ENCODE assay signal across 8 cellular contexts in the genomic region with DNA sequence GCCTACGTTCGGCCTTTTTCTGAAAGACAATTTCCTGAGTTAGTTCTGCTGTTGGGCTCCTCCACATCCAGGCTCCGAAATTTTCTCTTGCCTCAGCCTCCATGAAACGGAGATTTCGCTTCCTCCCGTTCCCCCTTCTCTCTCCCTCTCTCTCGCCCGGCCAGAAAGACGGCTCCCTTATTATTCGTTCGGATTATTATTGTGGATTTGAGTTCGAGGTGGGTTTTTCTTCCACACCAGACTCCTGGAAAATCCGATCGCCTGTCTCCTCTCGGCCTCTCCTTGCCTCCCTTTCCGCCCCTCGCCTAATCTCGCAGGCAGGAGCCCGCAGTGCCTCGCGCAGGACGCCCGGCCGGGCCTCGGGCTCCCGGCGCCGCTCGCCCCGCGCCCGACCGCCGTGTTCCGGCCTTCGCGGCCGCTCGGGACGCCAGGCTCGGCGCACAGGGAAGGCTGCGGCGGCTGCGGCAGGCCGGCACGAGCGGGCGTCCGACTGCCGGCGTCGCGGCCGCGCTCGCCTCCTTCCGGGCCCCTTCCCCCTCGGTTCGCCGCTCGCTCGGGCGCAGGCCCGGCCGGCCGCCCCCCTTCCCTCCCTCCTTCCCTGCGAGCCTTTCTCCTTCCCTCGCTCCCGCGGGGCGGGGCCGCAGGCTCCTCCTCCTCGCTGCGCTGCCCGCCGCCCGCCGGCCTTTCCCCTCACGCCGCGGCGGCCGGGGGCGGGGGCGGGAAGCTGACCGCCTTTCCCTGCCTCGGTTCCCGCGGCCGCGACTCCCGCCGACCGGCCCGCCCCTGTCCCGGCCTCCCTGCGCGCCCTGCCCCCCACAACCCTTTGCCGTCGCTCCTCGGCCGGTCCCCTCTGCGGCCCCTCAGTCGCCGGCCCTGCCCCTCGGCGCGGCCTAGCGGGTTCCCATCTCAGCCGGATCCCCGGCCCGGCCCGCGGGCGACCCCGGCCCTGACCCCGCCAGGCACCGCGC. TPM values are rescaled to one million over a fixed set of nuclear protein-coding genes. Genes with fewer than 3 reads are reported as not detected.
DNase-seq lines count a peak whose midpoint lies in the region; ATAC-seq, FAIRE-seq and TF ChIP-seq lines count a peak whose summit lies in the region.

A gene with protein sequence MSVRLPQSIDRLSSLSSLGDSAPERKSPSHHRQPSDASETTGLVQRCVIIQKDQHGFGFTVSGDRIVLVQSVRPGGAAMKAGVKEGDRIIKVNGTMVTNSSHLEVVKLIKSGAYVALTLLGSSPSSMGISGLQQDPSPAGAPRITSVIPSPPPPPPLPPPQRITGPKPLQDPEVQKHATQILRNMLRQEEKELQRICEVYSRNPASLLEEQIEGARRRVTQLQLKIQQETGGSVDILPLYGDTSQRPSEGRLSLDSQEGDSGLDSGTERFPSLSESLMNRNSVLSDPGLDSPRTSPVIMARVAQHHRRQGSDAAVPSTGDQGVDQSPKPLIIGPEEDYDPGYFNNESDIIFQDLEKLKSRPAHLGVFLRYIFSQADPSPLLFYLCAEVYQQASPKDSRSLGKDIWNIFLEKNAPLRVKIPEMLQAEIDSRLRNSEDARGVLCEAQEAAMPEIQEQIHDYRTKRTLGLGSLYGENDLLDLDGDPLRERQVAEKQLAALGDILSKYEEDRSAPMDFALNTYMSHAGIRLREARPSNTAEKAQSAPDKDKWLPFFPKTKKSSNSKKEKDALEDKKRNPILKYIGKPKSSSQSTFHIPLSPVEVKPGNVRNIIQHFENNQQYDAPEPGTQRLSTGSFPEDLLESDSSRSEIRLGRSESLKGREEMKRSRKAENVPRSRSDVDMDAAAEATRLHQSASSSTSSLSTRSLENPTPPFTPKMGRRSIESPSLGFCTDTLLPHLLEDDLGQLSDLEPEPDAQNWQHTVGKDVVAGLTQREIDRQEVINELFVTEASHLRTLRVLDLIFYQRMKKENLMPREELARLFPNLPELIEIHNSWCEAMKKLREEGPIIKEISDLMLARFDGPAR (N-terminal part only) (minus strand): TSS at position 492 of the 968 bp plus-strand sequence. CDS start 1,412 bp downstream, outside the sequence.

- peaks cover 13% of the 10 kb centered on the region for H3K4me1 ChIP-seq in foreskin keratinocyte
- peaks cover 42% of the 10 kb centered on the region for H3K4me1 ChIP-seq in upper lobe of right lung

- H3K27me3 Mint-ChIP-seq in CD14-positive monocyte (ENCODE audit: low read depth in 3 of 3), result peaks cover 2 to 3% (median 3%) of the 10 kb centered on the region in 3 donors
- peaks cover 91% of the 10 kb centered on the region for H3K27me3 Mint-ChIP-seq in activated naive CD4-positive, alpha-beta T cell treated with anti-CD3 and anti-CD28 coated beads, Interleukin-2, amount 10 ng/mL, durations not matched to agents 7 days and 5 days
- peaks cover 33 to 74% (median 60%) of the 10 kb centered on the region in 5 donors for H3K27me3 Mint-ChIP-seq in naive thymus-derived CD8-positive, alpha-beta T cell

- POLR2A ChIA-PET in naive thymus-derived CD8-positive, alpha-beta T cell (lab: Charles Lee), result no interaction called here

- H3K27me3 ChIP-seq in foreskin keratinocyte, result no peaks in the 10 kb centered on the region
- H3K27me3 ChIP-seq in upper lobe of right lung, result no peaks in the 10 kb centered on the region

- peaks cover 6 to 12% of the 10 kb centered on the region in 2 donors for H3K36me3 Mint-ChIP-seq in CD14-positive monocyte
- peaks cover 3% of the 10 kb centered on the region for H3K36me3 Mint-ChIP-seq in activated naive CD4-positive, alpha-beta T cell treated with anti-CD3 and anti-CD28 coated beads, Interleukin-2, amount 10 ng/mL, durations not matched to agents 7 days and 5 days
- peaks cover 0 to 3% (median 0%) of the 10 kb centered on the region in 3 donors for H3K36me3 Mint-ChIP-seq in naive thymus-derived CD8-positive, alpha-beta T cell

- peak within 1 kb of the TSS; percentile 59 for H3K4me3 ChIP-seq in upper lobe of right lung

- FAIRE-seq in HTR-8/SVneo (lab: Jason Lieb, UNC), result no peak

- TF ChIP-seq CTCF in CD14-positive monocyte (IDR thresholded peaks at IDR 0.05) (no peak), foreskin keratinocyte (conservative IDR thresholded peaks at IDR 0.05) (peak; percentile 1), upper lobe of right lung (IDR thresholded peaks at IDR 0.05) (no peak)

- H3K36me3 ChIP-seq in upper lobe of right lung, result no peaks in the 10 kb centered on the region

- CTCF ChIA-PET in activated naive CD4-positive, alpha-beta T cell treated with anti-CD3 and anti-CD28 coated beads, Interleukin-2, amount 10 ng/mL, durations not matched to agents 7 days and 5 days (lab: Charles Lee), result no interaction called here

- peaks cover 0 to under 1% (median 0%) of the 10 kb centered on the region in 7 donors for H3K9me3 Mint-ChIP-seq in CD14-positive monocyte
- H3K9me3 Mint-ChIP-seq in activated naive CD4-positive, alpha-beta T cell treated with anti-CD3 and anti-CD28 coated beads, Interleukin-2, amount 10 ng/mL, durations not matched to agents 7 days and 5 days, result no peaks in the 10 kb centered on the region
- peaks cover 0 to 2% (median 0%) of the 10 kb centered on the region in 9 donors for H3K9me3 Mint-ChIP-seq in naive thymus-derived CD8-positive, alpha-beta T cell

- intact Hi-C loops in CD14-positive monocyte (cut with micrococcal nuclease), result no loop called here
- intact Hi-C loops in upper lobe of right lung (cut with DNase I), result no loop called here

- peak within 1 kb of the TSS; percentile 81 to 95 (median 91) for H3K27ac Mint-ChIP-seq in CD14-positive monocyte
- H3K27ac Mint-ChIP-seq in activated naive CD4-positive, alpha-beta T cell treated with anti-CD3 and anti-CD28 coated beads, Interleukin-2, amount 10 ng/mL, durations not matched to agents 7 days and 5 days, result no peak within 1 kb of the TSS
- H3K27ac Mint-ChIP-seq in naive thymus-derived CD8-positive, alpha-beta T cell, result peak within 1 kb of the TSS in 7 of 10 donors; percentile 11 to 74 (median 38)

- TF ChIP-seq POLR2A in GM19193 (IDR thresholded peaks at IDR 0.05; ENCODE audit: extremely low read depth, insufficient read depth, insufficient read length), result peak; percentile 47

- peak within 1 kb of the TSS; percentile 95 for H3K4me3 Mint-ChIP-seq in CD14-positive monocyte
- H3K4me3 Mint-ChIP-seq in activated naive CD4-positive, alpha-beta T cell treated with anti-CD3 and anti-CD28 coated beads, Interleukin-2, amount 10 ng/mL, durations not matched to agents 7 days and 5 days, result peak within 1 kb of the TSS; percentile 79
- H3K4me3 Mint-ChIP-seq in naive thymus-derived CD8-positive, alpha-beta T cell, result peak within 1 kb of the TSS; percentile 83 to 98 (median 89)

- peak; percentile 88 for ATAC-seq in foreskin keratinocyte
- peak; percentile 27 to 52 for ATAC-seq in naive thymus-derived CD8-positive, alpha-beta T cell
- peak; percentile 99 for ATAC-seq in upper lobe of right lung

- no peaks in the 10 kb centered on the region for H3K9me3 ChIP-seq in upper lobe of right lung

- H3K4me1 Mint-ChIP-seq in CD14-positive monocyte, result peaks cover 56% of the 10 kb centered on the region
- H3K4me1 Mint-ChIP-seq in activated naive CD4-positive, alpha-beta T cell treated with anti-CD3 and anti-CD28 coated beads, Interleukin-2, amount 10 ng/mL, durations not matched to agents 7 days and 5 days, result peaks cover 14% of the 10 kb centered on the region
- H3K4me1 Mint-ChIP-seq in naive thymus-derived CD8-positive, alpha-beta T cell, result peaks cover 4 to 21% (median 17%) of the 10 kb centered on the region in 4 donors

- H3K27ac ChIP-seq in foreskin keratinocyte (peak within 1 kb of the TSS; percentile 19), upper lobe of right lung (peak within 1 kb of the TSS; percentile 84)

- DNase-seq in CD14-positive monocyte (ENCODE audit: low spot score), result peak; percentile 52
- peak; percentile 76 for DNase-seq in HTR-8/SVneo (ENCODE audit: insufficient read length, low spot score)
- peak; percentile 61 for DNase-seq in NOMO-1 treated with dmso at 0.1 percent for 144 hours (lab: John Stamatoyannopoulos, UW; ENCODE audit: unreplicated experiment)
- peak; percentile 36 for DNase-seq in activated naive CD4-positive, alpha-beta T cell treated with anti-CD3 and anti-CD28 coated beads, Interleukin-2, amount 10 ng/mL, durations not matched to agents 7 days and 5 days
- peak; percentile 18 to 52 for DNase-seq in foreskin keratinocyte
- DNase-seq in naive thymus-derived CD8-positive, alpha-beta T cell, result peak in 5 of 10 donors; percentile 8 to 18 (median 9)
- DNase-seq in upper lobe of right lung, result peak; percentile 97

RNA-seq across cellular contexts. Expression of the gene that starts here (rescaled TPM):
- 10 to 100 TPM; 17.0 to 17.7 TPM for polyA plus RNA-seq in CD14-positive monocyte
- total RNA-seq in foreskin keratinocyte, result 16.5 and 18.4 TPM in 2 replicates
- 5.6 and 6.1 TPM in 2 replicates for polyA plus RNA-seq in foreskin keratinocyte
- total RNA-seq in naive thymus-derived CD8-positive, alpha-beta T cell, result 10 to 100 TPM; 34.8 to 35.3 TPM
- polyA plus RNA-seq in naive thymus-derived CD8-positive, alpha-beta T cell, result 10 to 100 TPM in 1 of 3 donors, 1 to 10 TPM in 2; 4.5 to 15.8 (median 9.9) TPM
- total RNA-seq in upper lobe of right lung, result 41.1 TPM

Comparison
In these comparisons a context has a peak if more than half of its experiments do, and no peak if none do; other contexts are left out.
1. ATAC-seq: peak in every context shown above with its lines; median percentile 99 in upper lobe of right lung; 88 in foreskin keratinocyte; 40 in naive thymus-derived CD8-positive, alpha-beta T cell.